1 cellular context compared by ENCODE assay signal in the genomic region with DNA sequence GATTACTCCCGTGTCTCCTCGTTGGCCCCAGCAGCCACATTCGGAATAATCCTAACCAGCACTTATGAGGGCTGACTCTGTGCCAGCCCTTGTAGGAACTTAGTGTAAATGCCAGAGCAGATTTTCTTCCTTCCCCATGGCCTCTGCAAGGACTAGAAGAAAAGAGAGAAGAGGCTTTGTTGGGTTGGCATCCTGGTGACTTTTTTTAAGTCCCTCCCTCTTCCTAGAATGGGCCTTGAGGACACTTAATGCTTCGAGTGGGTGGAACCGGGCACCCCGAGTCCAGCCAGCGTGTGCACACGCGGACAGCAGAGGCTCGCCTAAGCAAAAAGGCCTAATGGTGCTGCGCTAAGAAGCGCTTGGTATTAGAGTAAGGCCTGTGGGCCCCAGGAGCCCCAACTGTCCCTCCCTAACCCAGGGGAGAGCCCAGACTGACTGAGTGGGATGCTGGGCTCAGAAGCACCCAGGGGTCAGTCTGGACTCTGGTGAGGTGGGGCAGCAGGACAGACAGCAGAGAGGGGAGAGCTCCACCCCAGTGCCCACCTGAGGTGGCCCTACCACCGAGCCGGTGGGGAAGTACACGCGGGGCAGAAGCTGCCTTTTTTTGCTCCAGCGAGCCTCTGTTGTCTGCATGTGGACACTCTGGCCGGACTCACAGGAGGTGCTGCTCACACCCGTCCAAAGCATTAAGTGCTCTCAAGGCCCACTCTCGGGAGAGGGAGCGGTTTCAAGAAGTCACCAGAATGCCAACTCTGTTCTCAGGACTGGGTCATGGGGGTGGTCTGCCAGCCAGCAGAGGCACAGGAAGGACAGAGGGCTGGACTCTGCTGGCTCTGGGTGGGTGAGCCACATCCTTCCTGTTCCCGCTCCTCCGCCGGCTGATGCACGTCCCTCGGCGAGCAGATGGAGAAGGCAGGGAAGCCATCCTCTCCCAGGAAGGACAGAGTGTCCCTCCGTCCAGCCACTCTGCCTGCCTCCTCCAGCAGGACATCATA.
TF ChIP-seq lines count a peak whose summit lies in the region.

No MANE protein-coding gene starts in this region.

TF ChIP-seq in K562, 482 proteins besides CTCF, POLR2A, EP300 and RAD21:
- TF ChIP-seq, protein P1, sequence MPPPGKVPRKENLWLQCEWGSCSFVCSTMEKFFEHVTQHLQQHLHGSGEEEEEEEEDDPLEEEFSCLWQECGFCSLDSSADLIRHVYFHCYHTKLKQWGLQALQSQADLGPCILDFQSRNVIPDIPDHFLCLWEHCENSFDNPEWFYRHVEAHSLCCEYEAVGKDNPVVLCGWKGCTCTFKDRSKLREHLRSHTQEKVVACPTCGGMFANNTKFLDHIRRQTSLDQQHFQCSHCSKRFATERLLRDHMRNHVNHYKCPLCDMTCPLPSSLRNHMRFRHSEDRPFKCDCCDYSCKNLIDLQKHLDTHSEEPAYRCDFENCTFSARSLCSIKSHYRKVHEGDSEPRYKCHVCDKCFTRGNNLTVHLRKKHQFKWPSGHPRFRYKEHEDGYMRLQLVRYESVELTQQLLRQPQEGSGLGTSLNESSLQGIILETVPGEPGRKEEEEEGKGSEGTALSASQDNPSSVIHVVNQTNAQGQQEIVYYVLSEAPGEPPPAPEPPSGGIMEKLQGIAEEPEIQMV (tag; conservative IDR thresholded peaks at IDR 0.05; ENCODE audit: low read depth) = no peak
- peak; percentile 27; the same call in 1 of the 2 replicates for TF ChIP-seq RBFOX2 (IDR thresholded peaks at IDR 0.05; ENCODE audit: low read depth, low read length)
